23 cellular contexts compared by ENCODE assay signal in the genomic region with DNA sequence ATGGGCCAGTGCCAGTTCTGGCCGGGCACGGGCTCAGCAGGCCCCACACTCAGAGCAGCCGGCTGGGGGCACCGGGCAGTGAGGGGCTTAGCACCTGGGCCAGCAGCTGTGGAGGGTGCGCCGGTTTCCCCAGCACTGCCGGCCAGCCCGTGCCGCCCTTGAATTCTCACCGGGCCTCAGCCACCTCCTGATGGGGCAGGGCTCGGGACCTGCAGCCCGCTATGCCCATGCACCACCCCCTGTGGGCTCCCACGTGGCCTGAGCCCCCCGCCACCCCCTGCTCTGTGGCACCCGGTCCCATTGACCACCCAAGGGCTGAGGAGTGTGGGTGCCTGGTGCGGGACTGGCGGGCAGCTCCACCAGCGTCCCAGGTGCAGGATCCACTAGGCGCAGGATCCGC. TPM values are rescaled to one million over a fixed set of nuclear protein-coding genes. Genes with fewer than 3 reads are reported as not detected.
DNase-seq lines count a peak whose midpoint lies in the region; ATAC-seq and TF ChIP-seq lines count a peak whose summit lies in the region.
"Had no signal": no experiment of that assay in that cellular context is flagged by ENCODE, and none has a peak within 500 bp of the region (broad histone marks: within the 10 kb centered on the region; RNA-seq: fewer than 3 reads in every experiment).

No MANE protein-coding gene starts in this region.

- H2BK120ac ChIP-seq in neuronal stem cell (ENCODE audit: low read depth, low read length), result no peak overlapping the region

- H3K4ac ChIP-seq in neuronal stem cell (ENCODE audit: low read length), result no peak overlapping the region

- H3K27me3 ChIP-seq in right cardiac atrium (ENCODE audit: control insufficient read depth, insufficient read depth) (no peaks in the 10 kb centered on the region), neuronal stem cell (ENCODE audit: control insufficient read depth in 3 of 3, insufficient read depth in 3 of 3, low read depth in 1 of 3, low read length in 3 of 3) (peaks cover 0 to 5% (median 0%) of the 10 kb centered on the region in 3 experiments), upper lobe of right lung (no peaks in the 10 kb centered on the region), A673 (replicated peaks; ENCODE audit: insufficient read depth, low read depth, low read length, poor library complexity) (no peaks in the 10 kb centered on the region)
- H3K27me3 ChIP-seq: BLaER1 had no signal

- no peak overlapping the region for H2BK5ac ChIP-seq in neuronal stem cell (ENCODE audit: low read length)

- H3K4me1 ChIP-seq in right cardiac atrium (ENCODE audit: control insufficient read depth, insufficient read depth, low read length), result no peaks in the 10 kb centered on the region
- H3K4me1 ChIP-seq in neuronal stem cell (ENCODE audit: control insufficient read depth in 2 of 2, insufficient read depth in 1 of 2, low read depth in 1 of 2, low read length in 2 of 2), result peaks cover 0 to 4% of the 10 kb centered on the region in 2 donors
- H3K4me1 ChIP-seq in upper lobe of right lung, result no peaks in the 10 kb centered on the region
- peaks cover 9% of the 10 kb centered on the region for H3K4me1 ChIP-seq in A673 (ENCODE audit: insufficient read depth, low read length, poor library complexity, severe bottlenecking)
- H3K4me1 ChIP-seq: A549, BLaER1 had no signal

- intact Hi-C loops in right cardiac atrium (cut with DNase I) (no loop called here), left cardiac atrium (cut with DNase I) (no loop called here), upper lobe of right lung (cut with DNase I) (no loop called here), A673 (cut with micrococcal nuclease; ENCODE audit: unreplicated experiment) (no loop called here)

- no peak overlapping the region for H3K4me3 ChIP-seq in right cardiac atrium (ENCODE audit: low read length)
- no peak overlapping the region for H3K4me3 ChIP-seq in neuronal stem cell (ENCODE audit: low read length in 2 of 2)
- H3K4me3 ChIP-seq in upper lobe of right lung, result no peak overlapping the region
- no peak overlapping the region for H3K4me3 ChIP-seq in A673 (ENCODE audit: low read depth, low read length, poor library complexity, severe bottlenecking)
- H3K4me3 ChIP-seq: A549, BLaER1 had no signal

- WGBS in right cardiac atrium, result 93% methylated on average over 20 of the region's 20 CpGs
- no CpG with 5 or more reads among the region's 20 CpGs for WGBS in neuronal stem cell (ENCODE audit: extremely low coverage in 2 of 2, insufficient read length in 2 of 2, insufficient replicate concordance in 1 of 2), 2 donors

- H3K27ac ChIP-seq in right cardiac atrium (ENCODE audit: low read length) (no peak overlapping the region), neuronal stem cell (replicated peaks; ENCODE audit: low read length) (no peak overlapping the region), upper lobe of right lung (no peak overlapping the region), A673 (ENCODE audit: low read depth, low read length, poor library complexity, severe bottlenecking) (no peak overlapping the region)
- H3K27ac ChIP-seq: 22Rv1, A549, BLaER1 had no signal

- H3K4me2 ChIP-seq in neuronal stem cell (ENCODE audit: insufficient read depth, low read length, poor library complexity, severe bottlenecking), result no peak overlapping the region
- H3K4me2 ChIP-seq: A549, BLaER1 had no signal

- no peak overlapping the region for H4K91ac ChIP-seq in neuronal stem cell (ENCODE audit: low read depth, low read length, poor library complexity)

- no peak overlapping the region for H4K8ac ChIP-seq in neuronal stem cell (ENCODE audit: low read depth, low read length)

- CTCF ChIA-PET in A673 (lab: Charles Lee), result no interaction called here

- H3K79me1 ChIP-seq in neuronal stem cell (ENCODE audit: low read depth, low read length), result no peaks in the 10 kb centered on the region

- POLR2A ChIA-PET in A673 (lab: Charles Lee; ENCODE audit: low non-redundant PET), result interaction anchor here (0.6 kb wide), 1 partner anchor 12 kb away, joined by 7 read pairs; no protein-coding TSS in a partner anchor

- TF ChIP-seq CTCF in upper lobe of right lung (IDR thresholded peaks at IDR 0.05) (no peak), A673 (conservative IDR thresholded peaks at IDR 0.05; ENCODE audit: low read depth, low read length) (no peak)

- no peak overlapping the region for H2AFZ ChIP-seq in neuronal stem cell (ENCODE audit: low read length)

- no peak overlapping the region for H2AK5ac ChIP-seq in neuronal stem cell (ENCODE audit: low read depth, low read length)

- peak overlapping the region; percentile 16 for H3K18ac ChIP-seq in neuronal stem cell (ENCODE audit: low read length)

- no peak overlapping the region for H3K9ac ChIP-seq in neuronal stem cell (ENCODE audit: low read depth, low read length, poor library complexity)
- H3K9ac ChIP-seq: BLaER1 had no signal

- ATAC-seq in right cardiac atrium (peak; percentile 21 to 26), left cardiac atrium (no peak), upper lobe of right lung (peak; percentile 25)
- ATAC-seq: A549 had no signal

- no peak overlapping the region for H3K14ac ChIP-seq in neuronal stem cell (ENCODE audit: low read length)

- H3K36me3 ChIP-seq in neuronal stem cell (replicated peaks in 1 of 2; ENCODE audit: control insufficient read depth in 2 of 2, insufficient read depth in 2 of 2, low read length in 2 of 2), result no peaks in the 10 kb centered on the region
- no peaks in the 10 kb centered on the region for H3K36me3 ChIP-seq in upper lobe of right lung
- no peaks in the 10 kb centered on the region for H3K36me3 ChIP-seq in A673 (ENCODE audit: insufficient read depth, low read length, poor library complexity, severe bottlenecking)
- H3K36me3 ChIP-seq: BE2C, BLaER1 had no signal

- DNase-seq in right cardiac atrium (no peak), left cardiac atrium (no peak), neuronal stem cell (ENCODE audit: low spot score) (no peak), upper lobe of right lung (no peak), HPDE6-E6E7 (ENCODE audit: extremely low spot score) (no peak), A673 (ENCODE audit: low spot score) (no peak)
- DNase-seq: ACHN; BE2C; C1 segment of cervical spinal cord; CD4-positive, alpha-beta memory T cell; CD4-positive, CD25-positive, alpha-beta regulatory T cell; CD8-positive, alpha-beta memory T cell; COR-L47; DMS 273 treated with DMSO at 0.1 percent for 48 hours; DMS153; DMS53; DMS79; DND-41; EL; GDM1 had no signal

- no peaks in the 10 kb centered on the region for H3K9me3 ChIP-seq in right cardiac atrium (ENCODE audit: control insufficient read depth, low read length)
- no peaks in the 10 kb centered on the region for H3K9me3 ChIP-seq in neuronal stem cell (replicated peaks in 1 of 2; ENCODE audit: control insufficient read depth in 2 of 2, insufficient read depth in 1 of 2, low read depth in 1 of 2, low read length in 2 of 2)
- H3K9me3 ChIP-seq in upper lobe of right lung, result no peaks in the 10 kb centered on the region
- H3K9me3 ChIP-seq in A673 (ENCODE audit: low read depth, low read length, poor library complexity, severe bottlenecking), result no peaks in the 10 kb centered on the region
- H3K9me3 ChIP-seq: A549, BE2C had no signal

- no peak overlapping the region for H2BK15ac ChIP-seq in neuronal stem cell (ENCODE audit: low read length)

- no TSS peak for BruUV-seq in A673 (replicated peaks; lab: Mats Ljungman, UMichigan)

- no peak overlapping the region for H3K23ac ChIP-seq in neuronal stem cell (ENCODE audit: low read depth, low read length, poor library complexity)

- no peak overlapping the region for H2BK12ac ChIP-seq in neuronal stem cell (ENCODE audit: low read length)

RNA-seq across cellular contexts. Expression of a gene that starts 15.4 kb away (rescaled TPM):
- total RNA-seq in right cardiac atrium, result 10 to 100 TPM; 18.2 to 20.7 (median 20.2) TPM
- polyA plus RNA-seq in right cardiac atrium, result 5.7 TPM
- total RNA-seq in left cardiac atrium, result 10 to 100 TPM; 16.7 to 17.7 TPM
- polyA plus RNA-seq in neuronal stem cell (2013, experiment 1 of 2), result 24.5 TPM
- 25.1 TPM for polyA plus RNA-seq in neuronal stem cell (2013, experiment 2 of 2)
- 24.0 TPM for total RNA-seq in upper lobe of right lung
- 52.3 and 54.3 TPM in 2 replicates for total RNA-seq in A673 (2021)

Comparison
In these comparisons a context has a peak if more than half of its experiments do, and no peak if none do; other contexts are left out.
1. ATAC-seq: peak in right cardiac atrium (2 of 2) and upper lobe of right lung (single experiment); none in left cardiac atrium (0 of 2).